14 cellular contexts compared by ENCODE assay signal in genomic region chr3:186951640-186952552, GRCh38. TPM values are rescaled to one million over a fixed set of nuclear protein-coding genes. Genes with fewer than 3 reads are reported as not detected.
A peak's percentile ranks its signal among the peaks of the same experiment; 100 is the strongest.
DNase-seq lines count a peak whose midpoint lies in the region; ATAC-seq and TF ChIP-seq lines count a peak whose summit lies in the region.
"Had no signal": no experiment of that assay in that cellular context is flagged by ENCODE, and none has a peak within 500 bp of the region (broad histone marks: within the 10 kb centered on the region; RNA-seq: fewer than 3 reads in every experiment).

No MANE protein-coding gene starts in this region.

- H3K9me3 Mint-ChIP-seq in activated CD4-positive, alpha-beta T cell treated with anti-CD3 and anti-CD28 coated beads for 36 hours (ENCODE audit: low read depth): peaks cover 11% of the 10 kb centered on the region
- peaks cover 3% of the 10 kb centered on the region for H3K9me3 Mint-ChIP-seq in chondrocyte (ENCODE audit: low read depth)

- H3K9ac ChIP-seq in Karpas-422 (ENCODE audit: low read length) (no peak overlapping the region), smooth muscle cell (ENCODE audit: low read depth) (no peak overlapping the region)

- no peak for ATAC-seq in activated CD4-positive, alpha-beta T cell treated with anti-CD3 and anti-CD28 coated beads for 36 hours
- no peak for ATAC-seq in HG03432 (IDR thresholded peaks at IDR 0.05; ENCODE audit: unreplicated experiment)
- ATAC-seq: Panc1 had no signal

- H3K4me1 ChIP-seq in Karpas-422 (ENCODE audit: low read length) (peaks cover 26% of the 10 kb centered on the region), smooth muscle cell (ENCODE audit: low read depth) (peaks cover 9% of the 10 kb centered on the region)

- CTCF ChIA-PET in activated CD4-positive, alpha-beta T cell treated with anti-CD3 and anti-CD28 coated beads for 36 hours (lab: Charles Lee): interaction anchor here (0.7 kb wide), 1 partner anchor 133 kb away, joined by 3 read pairs; no protein-coding TSS in a partner anchor

- H3K27ac ChIP-seq in Karpas-422 (ENCODE audit: low read length) (peak overlapping the region; percentile 29; the same call in 1 of the 2 replicates), smooth muscle cell (ENCODE audit: low read depth) (peak overlapping the region; percentile 48)

- no peak overlapping the region for H3K4me3 Mint-ChIP-seq in activated CD4-positive, alpha-beta T cell treated with anti-CD3 and anti-CD28 coated beads for 36 hours
- H3K4me3 Mint-ChIP-seq in chondrocyte (ENCODE audit: unreplicated experiment): no peak overlapping the region
- H3K4me3 Mint-ChIP-seq: H9 had no signal

- H3K4me2 ChIP-seq in Karpas-422 (ENCODE audit: low read depth, low read length, poor library complexity, severe bottlenecking) (no peak overlapping the region), smooth muscle cell (no peak overlapping the region)

- H3K27me3 ChIP-seq in Karpas-422 (ENCODE audit: low read length) (no peaks in the 10 kb centered on the region), smooth muscle cell (ENCODE audit: low read depth) (no peaks in the 10 kb centered on the region)
- H3K27me3 ChIP-seq: brain microvascular endothelial cell had no signal

- TF ChIP-seq CTCF in chondrocyte (IDR thresholded peaks at IDR 0.05) (no peak), smooth muscle cell (IDR thresholded peaks at IDR 0.05; ENCODE audit: borderline replicate concordance, insufficient read depth, poor library complexity, severe bottlenecking) (no peak)

- H3K27ac Mint-ChIP-seq in activated CD4-positive, alpha-beta T cell treated with anti-CD3 and anti-CD28 coated beads for 36 hours: peak overlapping the region; percentile 68
- H3K27ac Mint-ChIP-seq in chondrocyte (ENCODE audit: unreplicated experiment): peak overlapping the region; percentile 83

- H3K4me1 Mint-ChIP-seq in activated CD4-positive, alpha-beta T cell treated with anti-CD3 and anti-CD28 coated beads for 36 hours: peaks cover 75% of the 10 kb centered on the region
- peaks cover 30% of the 10 kb centered on the region for H3K4me1 Mint-ChIP-seq in chondrocyte (ENCODE audit: low read depth)

- POLR2A ChIA-PET in activated CD4-positive, alpha-beta T cell treated with anti-CD3 and anti-CD28 coated beads for 36 hours (lab: Charles Lee): interaction anchor here (1.5 kb wide), 1 partner anchor 19 kb away, joined by 5 read pairs; no protein-coding TSS in a partner anchor

- H3F3A ChIP-seq in smooth muscle cell (ENCODE audit: low read depth): peaks cover 5% of the 10 kb centered on the region

- H3K36me3 Mint-ChIP-seq in activated CD4-positive, alpha-beta T cell treated with anti-CD3 and anti-CD28 coated beads for 36 hours (ENCODE audit: low read depth): peaks cover 62% of the 10 kb centered on the region
- peaks cover 12% of the 10 kb centered on the region for H3K36me3 Mint-ChIP-seq in chondrocyte (ENCODE audit: low read depth)

- peaks cover 61% of the 10 kb centered on the region for H3K36me3 ChIP-seq in Karpas-422 (ENCODE audit: insufficient read depth, low read length)
- H3K36me3 ChIP-seq in smooth muscle cell (ENCODE audit: low read depth): no peaks in the 10 kb centered on the region
- H3K36me3 ChIP-seq: brain microvascular endothelial cell had no signal

- no peaks in the 10 kb centered on the region for H3K9me2 ChIP-seq in Karpas-422 (replicated peaks; ENCODE audit: insufficient read depth, low read length)

- H3K9me3 ChIP-seq in Karpas-422 (ENCODE audit: low read length) (no peaks in the 10 kb centered on the region), smooth muscle cell (replicated peaks; ENCODE audit: low read depth) (no peaks in the 10 kb centered on the region)

- WGBS in smooth muscle cell (ENCODE audit: low lambda C conversion rate): 95% methylated on average over 7 of the region's 7 CpGs

- H3K27me3 Mint-ChIP-seq in activated CD4-positive, alpha-beta T cell treated with anti-CD3 and anti-CD28 coated beads for 36 hours: no peaks in the 10 kb centered on the region
- H3K27me3 Mint-ChIP-seq in chondrocyte (ENCODE audit: low read depth): no peaks in the 10 kb centered on the region

- H3K79me2 ChIP-seq in Karpas-422 (ENCODE audit: low read length): peaks cover 99% of the 10 kb centered on the region
- H3K79me2 ChIP-seq in smooth muscle cell (ENCODE audit: low read depth): no peaks in the 10 kb centered on the region

- DNase-seq in activated CD4-positive, alpha-beta T cell treated with anti-CD3 and anti-CD28 coated beads for 36 hours: no peak
- no peak for DNase-seq in activated CD4-positive, alpha-beta T cell treated with anti-CD3 and anti-CD28 coated beads, Interleukin-2, amount 50 U/mL, for 48 hours
- no peak for DNase-seq in Karpas-422
- no peak for DNase-seq in chondrocyte (ENCODE audit: low spot score)
- DNase-seq in smooth muscle cell (lab: John Stamatoyannopoulos, UW; ENCODE audit: unreplicated experiment): no peak
- no peak for DNase-seq in mesenteric fat pad (ENCODE audit: low spot score)
- no peak for DNase-seq in germinal center (ENCODE audit: low spot score)
- DNase-seq: activated CD4-positive, CD25-positive, alpha-beta regulatory T cell treated with anti-CD3 and anti-CD28 coated beads, Interleukin-2, amount 50 U/mL, for 72 hours; brain microvascular endothelial cell; H9; NCI-H2081 treated with DMSO at 0.1 percent for 48 hours; NCI-H774 had no signal

- H4K20me1 ChIP-seq in Karpas-422 (ENCODE audit: insufficient read depth, low read depth, low read length) (peaks cover 11% of the 10 kb centered on the region; the same call in 1 of the 2 replicates), smooth muscle cell (ENCODE audit: low read depth) (no peaks in the 10 kb centered on the region)

- H3K4me3 ChIP-seq in Karpas-422 (ENCODE audit: low read length) (no peak overlapping the region), smooth muscle cell (no peak overlapping the region)

- intact Hi-C loops in activated CD4-positive, alpha-beta T cell treated with anti-CD3 and anti-CD28 coated beads for 36 hours (cut with DNase I, micrococcal nuclease): loop anchor here (2.0 to 5.0 kb wide), 4 partner anchors 35 to 69 kb away; no protein-coding TSS in a partner anchor

- no peak overlapping the region for H2AFZ ChIP-seq in Karpas-422 (ENCODE audit: low read length)
- no peak overlapping the region for H2AFZ ChIP-seq in smooth muscle cell (ENCODE audit: low read depth)

RNA-seq across cellular contexts. Expression of gene ST6GAL1, which starts 21.6 kb away (rescaled TPM):
- total RNA-seq in activated CD4-positive, alpha-beta T cell treated with anti-CD3 and anti-CD28 coated beads for 36 hours: 100 to 1,000 TPM in 1 of 2 experiments, 10 to 100 TPM in 1; 86.6 to 111 TPM
- 304 and 416 TPM in 2 replicates for total RNA-seq in Karpas-422 (2014; rRNA removed; shearing (Covaris generic); ENCODE audit: low replicate concordance)
- total RNA-seq in chondrocyte (21.9 to 36.6 TPM (median 33.9 TPM) in 3 replicates), smooth muscle cell (5.8 and 8.9 TPM in 2 replicates), mesenteric fat pad (35.6 TPM)
- polyA plus RNA-seq in smooth muscle cell: 1.5 and 3.5 TPM in 2 replicates
